In genomic region chr15:101295607-101296225, GRCh38 we compare ENCODE assay signal across 8 cellular contexts. TPM values are rescaled to one million over a fixed set of nuclear protein-coding genes. Genes with fewer than 3 reads are reported as not detected.
DNase-seq lines count a peak whose midpoint lies in the region; ATAC-seq lines count a peak whose summit lies in the region.

No MANE protein-coding gene starts in this region.

- H3K27ac Mint-ChIP-seq in activated naive CD4-positive, alpha-beta T cell treated with anti-CD3 and anti-CD28 coated beads, Interleukin-2, amount 10 ng/mL, durations not matched to agents 7 days and 5 days = peak overlapping the region; percentile 91
- H3K27ac Mint-ChIP-seq in activated T-helper 2 cell treated with anti-CD3 and anti-CD28 coated beads, Interferon-gamma antibody, Interleukin-2, Interleukin-4, amounts not matched to agents 10 μg/mL and 5 μg/mL and 100 μg/mL, durations not matched to agents 14 hours and 24 hours and 36 hours = peak overlapping the region; percentile 95

- CTCF ChIA-PET in activated naive CD4-positive, alpha-beta T cell treated with anti-CD3 and anti-CD28 coated beads, Interleukin-2, amount 10 ng/mL, durations not matched to agents 7 days and 5 days (lab: Charles Lee) = interaction anchor here (0.6 to 5.4 kb wide), 9 partner anchors 9 to 371 kb away, joined by 3 to 20 read pairs (median 4); no protein-coding TSS in a partner anchor

- H3K4me3 Mint-ChIP-seq in activated naive CD4-positive, alpha-beta T cell treated with anti-CD3 and anti-CD28 coated beads, Interleukin-2, amount 10 ng/mL, durations not matched to agents 7 days and 5 days = peak overlapping the region; percentile 87
- peak overlapping the region; percentile 98 for H3K4me3 Mint-ChIP-seq in activated T-helper 2 cell treated with anti-CD3 and anti-CD28 coated beads, Interferon-gamma antibody, Interleukin-2, Interleukin-4, amounts not matched to agents 10 μg/mL and 5 μg/mL and 100 μg/mL, durations not matched to agents 14 hours and 24 hours and 36 hours (ENCODE audit: low read depth)

- intact Hi-C loops in activated T-helper 2 cell treated with anti-CD3 and anti-CD28 coated beads, Interferon-gamma antibody, Interleukin-2, Interleukin-4, amounts not matched to agents 10 μg/mL and 5 μg/mL and 100 μg/mL, durations not matched to agents 14 hours and 24 hours and 36 hours (cut with micrococcal nuclease) = loop anchor here (1.0 to 5.0 kb wide), 4 partner anchors 19 to 692 kb away; partner anchors contain the start of gene SELENOS

- peaks cover 40% of the 10 kb centered on the region for H3K4me1 Mint-ChIP-seq in activated naive CD4-positive, alpha-beta T cell treated with anti-CD3 and anti-CD28 coated beads, Interleukin-2, amount 10 ng/mL, durations not matched to agents 7 days and 5 days
- H3K4me1 Mint-ChIP-seq in activated T-helper 2 cell treated with anti-CD3 and anti-CD28 coated beads, Interferon-gamma antibody, Interleukin-2, Interleukin-4, amounts not matched to agents 10 μg/mL and 5 μg/mL and 100 μg/mL, durations not matched to agents 14 hours and 24 hours and 36 hours (ENCODE audit: low read depth) = peaks cover 37% of the 10 kb centered on the region

- H3K27me3 ChIP-seq in skeletal muscle tissue (ENCODE audit: control insufficient read depth in 3 of 3, insufficient read depth in 3 of 3, low read length in 3 of 3) = no peaks in the 10 kb centered on the region

- ATAC-seq in HG03565 (IDR thresholded peaks at IDR 0.05; ENCODE audit: unreplicated experiment) = no peak

- H3K36me3 Mint-ChIP-seq in activated naive CD4-positive, alpha-beta T cell treated with anti-CD3 and anti-CD28 coated beads, Interleukin-2, amount 10 ng/mL, durations not matched to agents 7 days and 5 days = peaks cover 21% of the 10 kb centered on the region
- peaks cover 36% of the 10 kb centered on the region for H3K36me3 Mint-ChIP-seq in activated T-helper 2 cell treated with anti-CD3 and anti-CD28 coated beads, Interferon-gamma antibody, Interleukin-2, Interleukin-4, amounts not matched to agents 10 μg/mL and 5 μg/mL and 100 μg/mL, durations not matched to agents 14 hours and 24 hours and 36 hours (ENCODE audit: low read depth)

- H3K27me3 Mint-ChIP-seq in activated naive CD4-positive, alpha-beta T cell treated with anti-CD3 and anti-CD28 coated beads, Interleukin-2, amount 10 ng/mL, durations not matched to agents 7 days and 5 days = no peaks in the 10 kb centered on the region
- no peaks in the 10 kb centered on the region for H3K27me3 Mint-ChIP-seq in activated T-helper 2 cell treated with anti-CD3 and anti-CD28 coated beads, Interferon-gamma antibody, Interleukin-2, Interleukin-4, amounts not matched to agents 10 μg/mL and 5 μg/mL and 100 μg/mL, durations not matched to agents 14 hours and 24 hours and 36 hours (ENCODE audit: low read depth)

- H3K9me3 Mint-ChIP-seq in activated naive CD4-positive, alpha-beta T cell treated with anti-CD3 and anti-CD28 coated beads, Interleukin-2, amount 10 ng/mL, durations not matched to agents 7 days and 5 days = no peaks in the 10 kb centered on the region
- no peaks in the 10 kb centered on the region for H3K9me3 Mint-ChIP-seq in activated T-helper 2 cell treated with anti-CD3 and anti-CD28 coated beads, Interferon-gamma antibody, Interleukin-2, Interleukin-4, amounts not matched to agents 10 μg/mL and 5 μg/mL and 100 μg/mL, durations not matched to agents 14 hours and 24 hours and 36 hours

- DNase-seq in activated naive CD4-positive, alpha-beta T cell treated with anti-CD3 and anti-CD28 coated beads, Interleukin-2, amount 10 ng/mL, durations not matched to agents 7 days and 5 days = no peak
- DNase-seq in activated naive CD4-positive, alpha-beta T cell treated with anti-CD3 and anti-CD28 coated beads, Interleukin-2, amount 50 U/mL, for 16 hours = no peak
- no peak for DNase-seq in activated T-helper 2 cell treated with anti-CD3 and anti-CD28 coated beads, Interferon-gamma antibody, Interleukin-2, Interleukin-4, amounts not matched to agents 10 μg/mL and 5 μg/mL and 100 μg/mL, durations not matched to agents 14 hours and 24 hours and 36 hours (ENCODE audit: low spot score)
- DNase-seq in nucleus accumbens (lab: John Stamatoyannopoulos, UW) = no peak
- DNase-seq in stimulated activated CD4-positive, alpha-beta T cell treated with anti-CD3 and anti-CD28 coated beads, Interleukin-15, amount 100 ng/mL, for 24 hours = no peak

- peak overlapping the region; percentile 91 for H3K27ac ChIP-seq in skeletal muscle tissue (ENCODE audit: low read depth, low read length)

- no peaks in the 10 kb centered on the region for H3K9me3 ChIP-seq in skeletal muscle tissue (ENCODE audit: control insufficient read depth in 3 of 3, low read length in 3 of 3)

- H3K36me3 ChIP-seq in skeletal muscle tissue (ENCODE audit: control insufficient read depth in 3 of 3, insufficient read depth in 3 of 3, low read length in 3 of 3) = peaks cover 0 to 2% (median 0%) of the 10 kb centered on the region in 3 donors

- H3K4me3 ChIP-seq in iPS-11a (ENCODE audit: low read depth, low read length) (peak overlapping the region; percentile 93), skeletal muscle tissue (ENCODE audit: low read length in 3 of 3) (peak overlapping the region; percentile 83 to 98 (median 94))

- H3K4me1 ChIP-seq in skeletal muscle tissue (ENCODE audit: control insufficient read depth in 3 of 3, insufficient read depth in 3 of 3, low read length in 3 of 3) = peaks cover 23 to 33% (median 24%) of the 10 kb centered on the region in 3 donors

- H3K9ac ChIP-seq in skeletal muscle tissue (ENCODE audit: low read depth in 1 of 3, low read length in 3 of 3) = peak overlapping the region; percentile 88 to 96 (median 96)

RNA-seq across cellular contexts. Expression of gene SNRPA1, which starts 0.7 kb away (rescaled TPM):
- total RNA-seq in activated T-helper 2 cell treated with anti-CD3 and anti-CD28 coated beads, Interferon-gamma antibody, Interleukin-2, Interleukin-4, amounts not matched to agents 10 μg/mL and 5 μg/mL and 100 μg/mL, durations not matched to agents 14 hours and 24 hours and 36 hours = 189 and 197 TPM in 2 replicates
- 14.1 TPM for total RNA-seq in skeletal muscle tissue

RNA-seq across cellular contexts. Expression of gene SELENOS, which starts 18.4 kb away (rescaled TPM):
- total RNA-seq in activated T-helper 2 cell treated with anti-CD3 and anti-CD28 coated beads, Interferon-gamma antibody, Interleukin-2, Interleukin-4, amounts not matched to agents 10 μg/mL and 5 μg/mL and 100 μg/mL, durations not matched to agents 14 hours and 24 hours and 36 hours = 39.2 and 40.5 TPM in 2 replicates
- 25.6 TPM for total RNA-seq in skeletal muscle tissue

RNA-seq across cellular contexts. Expression of gene CHSY1, which starts 43.9 kb away (rescaled TPM):
- total RNA-seq in activated T-helper 2 cell treated with anti-CD3 and anti-CD28 coated beads, Interferon-gamma antibody, Interleukin-2, Interleukin-4, amounts not matched to agents 10 μg/mL and 5 μg/mL and 100 μg/mL, durations not matched to agents 14 hours and 24 hours and 36 hours = 50.5 and 52.2 TPM in 2 replicates
- 29.7 TPM for total RNA-seq in skeletal muscle tissue

Comparison
In these comparisons a context has a peak if more than half of its experiments do, and no peak if none do; other contexts are left out.
1. RNA of gene SNRPA1, which starts 0.7 kb away (total RNA-seq): 189 to 197 TPM in activated T-helper 2 cell treated with anti-CD3 and anti-CD28 coated beads, Interferon-gamma antibody, Interleukin-2, Interleukin-4, amounts not matched to agents 10 μg/mL and 5 μg/mL and 100 μg/mL, durations not matched to agents 14 hours and 24 hours and 36 hours; 14.1 TPM in skeletal muscle tissue (single experiment); every median in the first group is over 10 times any median in the second.